In the genomic region with DNA sequence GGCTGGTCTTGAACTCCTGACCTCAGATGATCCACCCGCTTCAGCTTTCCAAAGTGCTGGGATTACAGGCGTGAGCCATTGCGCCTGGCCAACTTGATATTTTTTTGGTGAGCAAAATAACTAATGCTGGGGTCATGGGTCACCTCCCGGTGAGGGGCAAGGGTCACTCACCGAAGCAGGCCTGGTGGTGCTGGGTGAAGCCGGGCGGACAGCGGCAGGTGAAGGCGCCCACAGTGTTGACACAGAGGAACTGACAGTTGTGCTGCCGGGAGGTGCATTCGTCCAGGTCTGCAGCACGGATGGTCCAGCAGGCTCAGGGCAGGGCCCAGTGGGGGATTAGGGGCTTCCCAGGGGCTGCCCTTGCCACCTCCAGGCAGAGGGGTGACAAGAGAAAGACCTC, we compare ENCODE assay signal across 34 cellular contexts. TPM values are rescaled to one million over a fixed set of nuclear protein-coding genes. Genes with fewer than 3 reads are reported as not detected.
"Had no signal": no experiment of that assay in that cellular context is flagged by ENCODE, and none has a peak within 500 bp of the region (broad histone marks: within the 10 kb centered on the region; RNA-seq: fewer than 3 reads in every experiment).

No MANE protein-coding gene starts in this region.

- H3K27ac ChIP-seq: brain microvascular endothelial cell, PC-9, VCaP had no signal

- H3K27me3 Mint-ChIP-seq: activated CD8-positive, alpha-beta memory T cell treated with anti-CD3 and anti-CD28 coated beads, Interleukin-2, amount 10 ng/mL, durations not matched to agents 7 days and 5 days; activated naive CD8-positive, alpha-beta T cell had no signal

- H3K4me2 ChIP-seq: PC-9 had no signal

- H3K36me3 ChIP-seq: brain microvascular endothelial cell had no signal

- H3K36me3 Mint-ChIP-seq: activated CD8-positive, alpha-beta memory T cell treated with anti-CD3 and anti-CD28 coated beads, Interleukin-2, amount 10 ng/mL, durations not matched to agents 7 days and 5 days; activated naive CD4-positive, alpha-beta T cell treated with anti-CD3 and anti-CD28 coated beads, Interleukin-2, amount 10 ng/mL, durations not matched to agents 7 days and 5 days; activated naive CD8-positive, alpha-beta T cell had no signal

- H3K4me3 ChIP-seq: PC-9 had no signal

- H3K27ac Mint-ChIP-seq: activated CD4-positive, alpha-beta memory T cell treated with anti-CD3 and anti-CD28 coated beads, Interleukin-2, amount 10 ng/mL, durations not matched to agents 7 days and 5 days; activated CD8-positive, alpha-beta memory T cell treated with anti-CD3 and anti-CD28 coated beads, Interleukin-2, amount 10 ng/mL, durations not matched to agents 7 days and 5 days; activated naive CD4-positive, alpha-beta T cell treated with anti-CD3 and anti-CD28 coated beads, Interleukin-2, amount 10 ng/mL, durations not matched to agents 7 days and 5 days; activated naive CD8-positive, alpha-beta T cell; activated naive CD8-positive, alpha-beta T cell treated with anti-CD3 and anti-CD28 coated beads, Interleukin-2, amount 50 U/mL, for 24 hours had no signal

- H3K9me3 Mint-ChIP-seq: activated CD4-positive, alpha-beta memory T cell treated with anti-CD3 and anti-CD28 coated beads, Interleukin-2, amount 10 ng/mL, durations not matched to agents 7 days and 5 days; activated naive CD4-positive, alpha-beta T cell treated with anti-CD3 and anti-CD28 coated beads, Interleukin-2, amount 10 ng/mL, durations not matched to agents 7 days and 5 days; activated naive CD8-positive, alpha-beta T cell treated with anti-CD3 and anti-CD28 coated beads, Interleukin-2, amount 50 U/mL, for 24 hours had no signal

- H2AFZ ChIP-seq: PC-9 had no signal

- H3K4me1 Mint-ChIP-seq: activated CD4-positive, alpha-beta memory T cell treated with anti-CD3 and anti-CD28 coated beads, Interleukin-2, amount 10 ng/mL, durations not matched to agents 7 days and 5 days; activated CD8-positive, alpha-beta memory T cell treated with anti-CD3 and anti-CD28 coated beads, Interleukin-2, amount 10 ng/mL, durations not matched to agents 7 days and 5 days; activated naive CD4-positive, alpha-beta T cell treated with anti-CD3 and anti-CD28 coated beads, Interleukin-2, amount 10 ng/mL, durations not matched to agents 7 days and 5 days; activated naive CD8-positive, alpha-beta T cell treated with anti-CD3 and anti-CD28 coated beads, Interleukin-2, amount 50 U/mL, for 24 hours had no signal

- H3K4me3 Mint-ChIP-seq: activated CD4-positive, alpha-beta memory T cell treated with anti-CD3 and anti-CD28 coated beads, Interleukin-2, amount 10 ng/mL, durations not matched to agents 7 days and 5 days; activated CD8-positive, alpha-beta memory T cell treated with anti-CD3 and anti-CD28 coated beads, Interleukin-2, amount 10 ng/mL, durations not matched to agents 7 days and 5 days; activated naive CD4-positive, alpha-beta T cell treated with anti-CD3 and anti-CD28 coated beads, Interleukin-2, amount 10 ng/mL, durations not matched to agents 7 days and 5 days; activated naive CD8-positive, alpha-beta T cell; activated naive CD8-positive, alpha-beta T cell treated with anti-CD3 and anti-CD28 coated beads, Interleukin-2, amount 50 U/mL, for 24 hours had no signal

- ATAC-seq: activated CD8-positive, alpha-beta memory T cell treated with anti-CD3 and anti-CD28 coated beads, Interleukin-2, amount 10 ng/mL, durations not matched to agents 7 days and 5 days; activated naive CD8-positive, alpha-beta T cell treated with anti-CD3 and anti-CD28 coated beads, Interleukin-2, amount 50 U/mL, for 24 hours had no signal

- DNase-seq: activated CD4-positive, alpha-beta memory T cell treated with anti-CD3 and anti-CD28 coated beads, Interleukin-2, amount 10 ng/mL, durations not matched to agents 7 days and 5 days; activated CD4-positive, alpha-beta T cell treated with anti-CD3 and anti-CD28 coated beads for 1 hour; activated CD4-positive, alpha-beta T cell treated with anti-CD3 and anti-CD28 coated beads for 48 hours; activated CD4-positive, CD25-positive, alpha-beta regulatory T cell; activated CD8-positive, alpha-beta memory T cell treated with anti-CD3 and anti-CD28 coated beads for 24 hours; activated CD8-positive, alpha-beta memory T cell treated with anti-CD3 and anti-CD28 coated beads, Interleukin-2, amount 10 ng/mL, durations not matched to agents 7 days and 5 days; activated CD8-positive, alpha-beta memory T cell treated with anti-CD3 and anti-CD28 coated beads, Interleukin-2, amount 50 U/mL, for 48 hours; activated effector memory CD4-positive, alpha-beta T cell treated with Interleukin-2 at 50 U/mL for 16 hours; activated naive CD4-positive, alpha-beta T cell treated with anti-CD3 and anti-CD28 coated beads, Interleukin-2, amount 10 ng/mL, durations not matched to agents 7 days and 5 days; activated naive CD8-positive, alpha-beta T cell treated with anti-CD3 and anti-CD28 coated beads, Interleukin-2, amount 50 U/mL, for 24 hours; activated T-cell treated with anti-CD3 and anti-CD28 coated beads, Interleukin-2, amount 50 U/mL, for 48 hours; anterior cingulate cortex; brain microvascular endothelial cell; central memory CD4-positive, alpha-beta T cell; MM.1S; MV-4-11; NCI-H1092; NCI-H1436 treated with DMSO at 0.1 percent for 48 hours; NCI-H1694 treated with DMSO at 0.1 percent for 48 hours; NCI-H2029; NCI-H510A; NCI-H526; NCI-H748 treated with DMSO at 0.1 percent for 48 hours; NK-92 treated with Interleukin-12 subunit alpha and Interleukin-12 subunit beta, amount 100 ng/mL, for 24 hours; PC-9; Right ventricle myocardium superior; SW 1271; T-helper 1 cell; T-helper 2 cell; T-helper 9 cell had no signal

- H3K27me3 ChIP-seq: brain microvascular endothelial cell had no signal

RNA-seq across cellular contexts. Expression of a gene that starts 28.3 kb away (rescaled TPM):
- total RNA-seq: activated CD4-positive, alpha-beta memory T cell treated with anti-CD3 and anti-CD28 coated beads, Interleukin-2, amount 10 ng/mL, durations not matched to agents 7 days and 5 days; activated CD8-positive, alpha-beta memory T cell treated with anti-CD3 and anti-CD28 coated beads, Interleukin-2, amount 10 ng/mL, durations not matched to agents 7 days and 5 days; cerebellum; LHCN-M2; PC-9; Right ventricle myocardium superior had no signal
